12 cellular contexts compared by ENCODE assay signal in genomic region chr5:151682240-151682639, GRCh38. TPM values are rescaled to one million over a fixed set of nuclear protein-coding genes. Genes with fewer than 3 reads are reported as not detected.
DNase-seq lines count a peak whose midpoint lies in the region; ATAC-seq and TF ChIP-seq lines count a peak whose summit lies in the region.
"Had no signal": no experiment of that assay in that cellular context is flagged by ENCODE, and none has a peak within 500 bp of the region (broad histone marks: within the 10 kb centered on the region; RNA-seq: fewer than 3 reads in every experiment).

No MANE protein-coding gene starts in this region.

- H2AFZ ChIP-seq in mesenchymal stem cell (ENCODE audit: low read depth, low read length): no peak overlapping the region
- no peak overlapping the region for H2AFZ ChIP-seq in GM23338

- H2BK15ac ChIP-seq in mesenchymal stem cell (ENCODE audit: low read depth, poor library complexity, severe bottlenecking): no peak overlapping the region

- H2BK120ac ChIP-seq in mesenchymal stem cell (ENCODE audit: low read depth, low read length): no peak overlapping the region

- H3K9ac ChIP-seq in mesenchymal stem cell (ENCODE audit: low read length): peak overlapping the region; percentile 96

- H2AK5ac ChIP-seq in mesenchymal stem cell (ENCODE audit: low read length, severe bottlenecking): no peak overlapping the region

- peak; percentile 76 for DNase-seq in HFFc6
- DNase-seq in caudate nucleus (lab: John Stamatoyannopoulos, UW): no peak
- peak; percentile 57 for DNase-seq in mesenchymal stem cell
- DNase-seq in thyroid gland: no peak
- no peak for DNase-seq in activated CD4-positive, alpha-beta T cell treated with anti-CD3 and anti-CD28 coated beads for 4 hours
- no peak for DNase-seq in GM23338 (ENCODE audit: low spot score)
- DNase-seq: activated CD4-positive, CD25-positive, alpha-beta regulatory T cell; activated T-cell treated with anti-CD3 and anti-CD28 coated beads, Interleukin-2, amount 50 U/mL, for 4 hours; COR-L47; NCI-H2227 treated with DMSO at 0.1 percent for 48 hours had no signal

- H3K4me2 ChIP-seq in mesenchymal stem cell (ENCODE audit: low read length, poor library complexity, severe bottlenecking): no peak overlapping the region
- no peak overlapping the region for H3K4me2 ChIP-seq in GM23338

- H3K9me3 Mint-ChIP-seq in HFFc6 (peaks cover 11% of the 10 kb centered on the region), GM23338 (no peaks in the 10 kb centered on the region)
- H3K9me3 Mint-ChIP-seq: activated T-cell treated with anti-CD3 and anti-CD28 coated beads, Interleukin-2, amount 50 U/mL, for 4 hours had no signal

- H4K20me1 ChIP-seq in GM23338 (replicated peaks; ENCODE audit: insufficient read depth): no peaks in the 10 kb centered on the region

- H3K36me3 Mint-ChIP-seq in HFFc6 (ENCODE audit: low read depth) (peaks cover 85% of the 10 kb centered on the region), GM23338 (ENCODE audit: low read depth) (peaks cover 16% of the 10 kb centered on the region)

- WGBS in mesenchymal stem cell: 75% methylated on average over 6 of the region's 6 CpGs
- 71 to 72% methylated on average over 6 of the region's 6 CpGs for WGBS in thyroid gland, 2 donors

- H3K14ac ChIP-seq in mesenchymal stem cell (ENCODE audit: low read length in 2 of 2): no peak overlapping the region

- ATAC-seq in GM19452 (IDR thresholded peaks at IDR 0.05; ENCODE audit: unreplicated experiment) (no peak), GM23338 (no peak)
- ATAC-seq: activated T-cell treated with anti-CD3 and anti-CD28 coated beads, Interleukin-2, amount 50 U/mL, for 4 hours had no signal

- no peaks in the 10 kb centered on the region for H3K79me1 ChIP-seq in mesenchymal stem cell (replicated peaks; ENCODE audit: low read length, poor library complexity, severe bottlenecking)

- peak overlapping the region in 1 of 2 experiments; percentile 11 for H3K18ac ChIP-seq in mesenchymal stem cell (ENCODE audit: low read depth in 1 of 2, low read length in 2 of 2)

- H3K9me3 ChIP-seq in mesenchymal stem cell (ENCODE audit: control insufficient read depth, low read length): no peaks in the 10 kb centered on the region
- no peaks in the 10 kb centered on the region for H3K9me3 ChIP-seq in thyroid gland
- H3K9me3 ChIP-seq: HAP-1 had no signal

- H3K79me2 ChIP-seq in GM23338 (replicated peaks; ENCODE audit: insufficient read depth): peaks cover 37% of the 10 kb centered on the region

- no peak overlapping the region for H2BK5ac ChIP-seq in mesenchymal stem cell (ENCODE audit: low read depth, low read length, poor library complexity, severe bottlenecking)

- peak overlapping the region; percentile 99 for H3K27ac Mint-ChIP-seq in HFFc6
- H3K27ac Mint-ChIP-seq in GM23338: no peak overlapping the region

- H3F3A ChIP-seq in GM23338 (replicated peaks; ENCODE audit: low read depth): 0 out of 2 replicates have a peak, but pooled peaks cover 5% of the 10 kb centered on the region

- H3K23ac ChIP-seq in mesenchymal stem cell (ENCODE audit: low read length in 2 of 2): no peak overlapping the region

- TF ChIP-seq POLR2A in thyroid gland (IDR thresholded peaks at IDR 0.05): no peak

- H3K27ac ChIP-seq in caudate nucleus (ENCODE audit: low read depth, low read length): peak overlapping the region; percentile 49
- H3K27ac ChIP-seq in mesenchymal stem cell (ENCODE audit: low read length, poor library complexity, severe bottlenecking): peak overlapping the region; percentile 11
- H3K27ac ChIP-seq in thyroid gland: peak overlapping the region; percentile 39 to 93 (median 88)
- no peak overlapping the region for H3K27ac ChIP-seq in GM23338 (ENCODE audit: low read depth)

- peak overlapping the region; percentile 7 for H4K8ac ChIP-seq in mesenchymal stem cell (ENCODE audit: low read length)

- H3K4me3 Mint-ChIP-seq in HFFc6: peak overlapping the region; percentile 99
- no peak overlapping the region for H3K4me3 Mint-ChIP-seq in GM23338
- H3K4me3 Mint-ChIP-seq: activated T-cell treated with anti-CD3 and anti-CD28 coated beads, Interleukin-2, amount 50 U/mL, for 4 hours had no signal

- no peak overlapping the region for H3K4ac ChIP-seq in mesenchymal stem cell (ENCODE audit: low read depth in 1 of 2, low read length in 2 of 2)

- H3K4me3 ChIP-seq in mesenchymal stem cell (ENCODE audit: insufficient read depth in 1 of 2, low read depth in 1 of 2, low read length in 2 of 2) (peak overlapping the region in 1 of 2 experiments; percentile 86), thyroid gland (replicated peaks in 1 of 3) (no peak overlapping the region), GM23338 (no peak overlapping the region)
- H3K4me3 ChIP-seq: HAP-1 had no signal

- peak overlapping the region in 1 of 2 experiments; percentile 35 for H2BK12ac ChIP-seq in mesenchymal stem cell (ENCODE audit: low read length in 2 of 2)

- H3K27me3 Mint-ChIP-seq in HFFc6 (ENCODE audit: insufficient read depth) (peaks cover 49% of the 10 kb centered on the region), GM23338 (ENCODE audit: insufficient read depth, low read depth, poor library complexity) (peaks cover 12% of the 10 kb centered on the region)

- H4K91ac ChIP-seq in mesenchymal stem cell (ENCODE audit: low read length): no peak overlapping the region

- TF ChIP-seq CTCF in HFFc6 (IDR thresholded peaks at IDR 0.05) (peak; percentile 38), thyroid gland (IDR thresholded peaks at IDR 0.05) (no peak), GM23338 (conservative IDR thresholded peaks at IDR 0.05; ENCODE audit: low read depth in 2 of 2) (no peak)

- peaks cover 2% of the 10 kb centered on the region; the same call in 1 of the 2 replicates for H3K9me2 ChIP-seq in GM23338 (ENCODE audit: insufficient read depth)

- peaks cover 32% of the 10 kb centered on the region for H3K4me1 ChIP-seq in mesenchymal stem cell (ENCODE audit: control insufficient read depth, insufficient read depth, low read depth, low read length)
- peaks cover 16 to 67% of the 10 kb centered on the region in 2 donors for H3K4me1 ChIP-seq in thyroid gland
- peaks cover 41% of the 10 kb centered on the region for H3K4me1 ChIP-seq in GM23338 (ENCODE audit: insufficient read depth)

- intact Hi-C loops in thyroid gland (cut with DNase I): no loop called here

- H3K27me3 ChIP-seq in mesenchymal stem cell (ENCODE audit: control insufficient read depth in 1 of 2, insufficient read depth in 1 of 2, low read length in 2 of 2) (no peaks in the 10 kb centered on the region), thyroid gland (no peaks in the 10 kb centered on the region), GM23338 (ENCODE audit: insufficient read depth) (no peaks in the 10 kb centered on the region)

- H3K36me3 ChIP-seq in mesenchymal stem cell (ENCODE audit: control insufficient read depth in 1 of 2, insufficient read depth in 2 of 2, low read depth in 1 of 2, low read length in 2 of 2) (peaks cover 25 to 61% of the 10 kb centered on the region in 2 experiments), thyroid gland (no peaks in the 10 kb centered on the region), GM23338 (ENCODE audit: insufficient read depth) (no peaks in the 10 kb centered on the region)
- H3K36me3 ChIP-seq: HAP-1 had no signal

- peaks cover 77% of the 10 kb centered on the region for H3K4me1 Mint-ChIP-seq in HFFc6 (ENCODE audit: low read depth)
- peaks cover 47% of the 10 kb centered on the region for H3K4me1 Mint-ChIP-seq in GM23338

TF ChIP-seq in GM23338, 12 proteins besides CTCF, POLR2A, EP300 and RAD21:
- TF ChIP-seq CREB1 (CRISPR knock-in tag; IDR thresholded peaks at IDR 0.05; ENCODE audit: low read depth) (no peak), STAT1 (IDR thresholded peaks at IDR 0.05; ENCODE audit: unreplicated experiment) (no peak), JUNB (IDR thresholded peaks at IDR 0.05; ENCODE audit: unreplicated experiment) (no peak), REST (IDR thresholded peaks at IDR 0.05; ENCODE audit: unreplicated experiment) (no peak), NANOG (IDR thresholded peaks at IDR 0.05; ENCODE audit: borderline replicate concordance) (no peak), EZH2phosphoT487 (IDR thresholded peaks at IDR 0.05; ENCODE audit: unreplicated experiment) (no peak)

RNA-seq across cellular contexts. Expression of gene SPARC, which starts 4.5 kb away (rescaled TPM):
- total RNA-seq in HFFc6 (2021; fragmentation: NEBNext Ultra II Directional; extraction: Animal tissue kit (Norgen Biotek cat#: 25700)): 1,000 to 10,000 TPM; 3,729 to 5,836 (median 4,094) TPM
- 5,201 TPM for polyA plus RNA-seq in mesenchymal stem cell (2013, experiment 1 of 2)
- polyA plus RNA-seq in mesenchymal stem cell (2013, experiment 2 of 2): 4,942 TPM
- 100 to 1,000 TPM; 302 to 327 (median 309) TPM for total RNA-seq in thyroid gland
- total RNA-seq in GM23338 (2014; rRNA removed; shearing (Covaris generic)): 203 and 218 TPM in 2 replicates
- polyA plus RNA-seq in GM23338 (2016; fragmentation: Nextera tagmentation; extraction: Ambion mirVana): 200 and 225 TPM in 2 replicates

Comparison
In these comparisons a context has a peak if more than half of its experiments do, and no peak if none do; other contexts are left out.
1. DNase-seq: peak in HFFc6 (single experiment) and mesenchymal stem cell (single experiment); none in caudate nucleus (0 of 61), thyroid gland (0 of 2), activated CD4-positive, alpha-beta T cell treated with anti-CD3 and anti-CD28 coated beads for 4 hours (0 of 2) and GM23338 (single experiment).
2. RNA of gene SPARC, which starts 4.5 kb away (total RNA-seq): 3,729 to 5,836 TPM in HFFc6; 302 to 327 TPM in thyroid gland and 203 to 218 TPM in GM23338; every median in the first group is over 10 times any median in the second.